Comparison of ENCODE assay signal across 9 cellular contexts in genomic region chr18:67417864-67418523, GRCh38.
DNase-seq lines count a peak whose midpoint lies in the region; ATAC-seq and TF ChIP-seq lines count a peak whose summit lies in the region.
"Had no signal": no experiment of that assay in that cellular context is flagged by ENCODE, and none has a peak within 500 bp of the region (broad histone marks: within the 10 kb centered on the region; RNA-seq: fewer than 3 reads in every experiment).

No MANE protein-coding gene starts in this region.

- H3K36me3 Mint-ChIP-seq in activated CD4-positive, alpha-beta T cell treated with anti-CD3 and anti-CD28 coated beads, Interleukin-2, amount 10 ng/mL, durations not matched to agents 24 days and 14 days (ENCODE audit: low read depth): no peaks in the 10 kb centered on the region

- intact Hi-C loops in activated CD4-positive, alpha-beta T cell treated with anti-CD3 and anti-CD28 coated beads, Interleukin-2, amount 10 ng/mL, durations not matched to agents 24 days and 14 days (cut with micrococcal nuclease): loop anchor here (5.0 kb wide), 3 partner anchors 56 to 201 kb away; partner anchors contain the start of gene DSEL
- intact Hi-C loops in left cardiac atrium (cut with DNase I): no loop called here

- no peaks in the 10 kb centered on the region for H3K36me3 ChIP-seq in subcutaneous abdominal adipose tissue (ENCODE audit: control insufficient read depth in 5 of 5, insufficient read depth in 5 of 5, low read length in 5 of 5)
- H3K36me3 ChIP-seq: neutrophil had no signal

- peak; percentile 87 for ATAC-seq in GM21526 (IDR thresholded peaks at IDR 0.05; ENCODE audit: low FRiP score, unreplicated experiment)
- ATAC-seq in left cardiac atrium: peak; percentile 53 to 59
- ATAC-seq in HG02840 (IDR thresholded peaks at IDR 0.05; ENCODE audit: low FRiP score, unreplicated experiment): no peak

- peaks cover 2% of the 10 kb centered on the region for H3K27me3 Mint-ChIP-seq in activated CD4-positive, alpha-beta T cell treated with anti-CD3 and anti-CD28 coated beads, Interleukin-2, amount 10 ng/mL, durations not matched to agents 24 days and 14 days

- H3K27me3 ChIP-seq in subcutaneous abdominal adipose tissue (ENCODE audit: control insufficient read depth in 5 of 5, insufficient read depth in 4 of 5, low read length in 5 of 5): no peaks in the 10 kb centered on the region
- H3K27me3 ChIP-seq: neutrophil had no signal

- peak overlapping the region; percentile 2 to 57 (median 53) for H3K9ac ChIP-seq in subcutaneous abdominal adipose tissue (ENCODE audit: low read length in 5 of 5)

- no peak for TF ChIP-seq CTCF in GM10266 (IDR thresholded peaks at IDR 0.05; ENCODE audit: control insufficient read depth, insufficient read depth, low read depth, missing control alignments)

- H3K4me1 Mint-ChIP-seq in activated CD4-positive, alpha-beta T cell treated with anti-CD3 and anti-CD28 coated beads, Interleukin-2, amount 10 ng/mL, durations not matched to agents 24 days and 14 days: peaks cover 7% of the 10 kb centered on the region

- H3K4me3 ChIP-seq in Jurkat, Clone E6-1 (ENCODE audit: low read length): peak overlapping the region; percentile 19; the same call in 1 of the 2 replicates
- peak overlapping the region; percentile 33 to 72 (median 57) for H3K4me3 ChIP-seq in subcutaneous abdominal adipose tissue (ENCODE audit: low read depth in 1 of 5, low read length in 5 of 5)

- H3K27ac ChIP-seq in subcutaneous abdominal adipose tissue (ENCODE audit: low read depth, low read length): no peak overlapping the region
- H3K27ac ChIP-seq: neutrophil had no signal

- peak overlapping the region; percentile 24 for H3K4me3 Mint-ChIP-seq in activated CD4-positive, alpha-beta T cell treated with anti-CD3 and anti-CD28 coated beads, Interleukin-2, amount 10 ng/mL, durations not matched to agents 24 days and 14 days

- no peak overlapping the region for H3K27ac Mint-ChIP-seq in activated CD4-positive, alpha-beta T cell treated with anti-CD3 and anti-CD28 coated beads, Interleukin-2, amount 10 ng/mL, durations not matched to agents 24 days and 14 days

- peaks cover 0 to 7% (median 4%) of the 10 kb centered on the region in 5 donors for H3K4me1 ChIP-seq in subcutaneous abdominal adipose tissue (ENCODE audit: control insufficient read depth in 5 of 5, insufficient read depth in 5 of 5, low read length in 5 of 5)

- no peaks in the 10 kb centered on the region for H3K9me3 Mint-ChIP-seq in activated CD4-positive, alpha-beta T cell treated with anti-CD3 and anti-CD28 coated beads, Interleukin-2, amount 10 ng/mL, durations not matched to agents 24 days and 14 days

- DNase-seq in GM10266 (ENCODE audit: extremely low spot score): peak; percentile 4
- DNase-seq in Jurkat, Clone E6-1 (ENCODE audit: low read depth, low spot score): peak; percentile 14
- DNase-seq in activated CD4-positive, alpha-beta T cell treated with anti-CD3 and anti-CD28 coated beads, Interleukin-2, amount 10 ng/mL, durations not matched to agents 24 days and 14 days: peak; percentile 78
- DNase-seq in left cardiac atrium: no peak
- no peak for DNase-seq in germinal center (ENCODE audit: low spot score)

- no peaks in the 10 kb centered on the region for H3K9me3 ChIP-seq in subcutaneous abdominal adipose tissue (ENCODE audit: control insufficient read depth in 5 of 5, low read length in 5 of 5)
- H3K9me3 ChIP-seq: neutrophil had no signal

Comparison
In these comparisons a context has a peak if more than half of its experiments do, and no peak if none do; other contexts are left out.
1. DNase-seq: peak in GM10266 (single experiment), Jurkat, Clone E6-1 (single experiment) and activated CD4-positive, alpha-beta T cell treated with anti-CD3 and anti-CD28 coated beads, Interleukin-2, amount 10 ng/mL, durations not matched to agents 24 days and 14 days (single experiment); none in left cardiac atrium (single experiment) and germinal center (single experiment).